8 cellular contexts compared by ENCODE assay signal in the genomic region with DNA sequence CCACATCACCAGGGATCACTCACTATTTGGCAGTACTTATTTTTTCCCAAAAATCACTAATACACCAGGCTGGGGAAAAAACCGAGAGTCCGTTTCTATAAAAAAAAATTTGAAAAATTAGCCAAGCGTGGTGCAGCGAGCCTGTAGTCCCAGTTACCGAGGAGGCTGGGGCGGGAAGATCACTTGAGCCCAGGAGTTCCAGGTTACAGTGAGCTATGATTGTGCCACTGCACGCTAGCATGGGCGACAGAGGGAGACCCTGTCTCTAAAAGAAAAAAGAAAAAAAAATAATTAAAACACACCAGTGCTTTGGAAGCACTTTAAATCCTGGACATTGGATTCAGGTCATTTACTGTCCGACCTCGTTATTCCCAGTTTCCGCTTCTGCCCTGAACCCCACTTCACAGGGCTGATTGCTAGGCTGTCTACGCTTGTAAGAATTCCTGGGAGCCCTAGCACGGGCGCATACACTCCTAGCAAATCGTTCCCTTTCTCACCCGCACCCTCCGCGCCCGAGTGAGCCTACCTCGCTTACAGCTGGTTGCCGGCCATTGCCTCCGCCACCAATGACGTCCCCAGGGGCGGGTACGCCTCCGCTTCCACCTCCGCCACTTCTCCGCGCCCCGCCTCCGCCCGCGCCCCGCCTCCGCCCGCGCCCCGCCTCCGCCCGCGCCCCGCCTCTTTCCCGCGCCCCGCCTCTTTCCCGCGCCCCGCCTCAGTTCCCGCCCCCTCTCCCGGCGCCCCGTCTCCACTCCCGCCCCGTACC. TPM values are rescaled to one million over a fixed set of nuclear protein-coding genes. Genes with fewer than 3 reads are reported as not detected.
DNase-seq lines count a peak whose midpoint lies in the region; ATAC-seq and TF ChIP-seq lines count a peak whose summit lies in the region.

A gene (minus strand): TSS at position 571 of the 766 bp plus-strand sequence. CDS start 5,950 bp downstream, outside the sequence.

- H3K27me3 ChIP-seq in fibroblast of lung (ENCODE audit: control insufficient read depth, insufficient read depth, low read length) (no peaks in the 10 kb centered on the region), neural progenitor cell (no peaks in the 10 kb centered on the region)

- TF ChIP-seq POLR2A in NB4 (IDR thresholded peaks at IDR 0.05; ENCODE audit: extremely low read depth, insufficient read length), result peak; percentile 16

- H3K36me3 ChIP-seq in fibroblast of lung (ENCODE audit: control insufficient read depth, insufficient read depth, low read length) (no peaks in the 10 kb centered on the region), neural progenitor cell (no peaks in the 10 kb centered on the region)

- H3K36me3 Mint-ChIP-seq in neural progenitor cell, result peaks cover under 1% of the 10 kb centered on the region

- TF ChIP-seq CTCF in NB4 (IDR thresholded peaks at IDR 0.05; ENCODE audit: low read depth, low read length) (no peak), VCaP (conservative IDR thresholded peaks at IDR 0.05) (no peak), fibroblast of lung (conservative IDR thresholded peaks at IDR 0.05 in 1 of 2, IDR thresholded peaks at IDR 0.05 in 1 of 2; ENCODE audit: low read depth in 1 of 2, low read length in 2 of 2) (no peak), neural progenitor cell (IDR thresholded peaks at IDR 0.05) (no peak)

- H3K27me3 Mint-ChIP-seq in neural progenitor cell (ENCODE audit: insufficient read depth, low read depth), result no peaks in the 10 kb centered on the region

- peak within 1 kb of the TSS; percentile 81 for H3K27ac Mint-ChIP-seq in neural progenitor cell

- H3K4me2 ChIP-seq in fibroblast of lung (ENCODE audit: extremely low read depth, insufficient read depth, low read length) (peak within 1 kb of the TSS; percentile 75), neural progenitor cell (peak within 1 kb of the TSS; percentile 97)

- H3K9me3 ChIP-seq in fibroblast of lung (ENCODE audit: control insufficient read depth, insufficient read depth, low read depth, low read length) (no peaks in the 10 kb centered on the region), neural progenitor cell (ENCODE audit: low read depth) (no peaks in the 10 kb centered on the region)

- no peaks in the 10 kb centered on the region for H3K9me3 Mint-ChIP-seq in neural progenitor cell

- H3K4me3 Mint-ChIP-seq in neural progenitor cell, result peak within 1 kb of the TSS; percentile 97

- H3K9ac ChIP-seq in fibroblast of lung (ENCODE audit: insufficient read depth, low read length) (peak within 1 kb of the TSS; percentile 78), neural progenitor cell (peak within 1 kb of the TSS; percentile 64)

- H3K4me1 Mint-ChIP-seq in neural progenitor cell, result peaks cover 15% of the 10 kb centered on the region

- H2AFZ ChIP-seq in fibroblast of lung (ENCODE audit: low read length) (peak within 1 kb of the TSS; percentile 94), neural progenitor cell (replicated peaks) (peak within 1 kb of the TSS; percentile 99)

- peak; percentile 95 for DNase-seq in SKM-1 treated with dmso at 0.1 percent for 144 hours (lab: John Stamatoyannopoulos, UW; ENCODE audit: unreplicated experiment)
- no peak for DNase-seq in SKM-1 (lab: John Stamatoyannopoulos, UW; ENCODE audit: unreplicated experiment)
- no peak for DNase-seq in NB4 (ENCODE audit: low read depth)
- DNase-seq in fibroblast of lung (ENCODE audit: low read depth in 2 of 2), result no peak
- peak; percentile 97 for DNase-seq in neural progenitor cell (ENCODE audit: low spot score)
- no peak for DNase-seq in NAMALWA (ENCODE audit: low spot score)

- peaks cover 7% of the 10 kb centered on the region for H3K79me2 ChIP-seq in fibroblast of lung (ENCODE audit: control insufficient read depth, insufficient read depth, low read length)
- peaks cover 17% of the 10 kb centered on the region for H3K79me2 ChIP-seq in neural progenitor cell (ENCODE audit: low read depth)

- H3K4me3 ChIP-seq in NB4 (ENCODE audit: low read depth, low read length) (peak within 1 kb of the TSS; percentile 98), fibroblast of lung (replicated peaks in 1 of 4; ENCODE audit: control extremely low read depth in 1 of 4, insufficient read depth in 1 of 4, low read depth in 3 of 4, low read length in 4 of 4) (peak within 1 kb of the TSS; percentile 92 to 98 (median 92)), neural progenitor cell (peak within 1 kb of the TSS; percentile 98)

- H3K27ac ChIP-seq in VCaP (peak within 1 kb of the TSS; percentile 57), fibroblast of lung (ENCODE audit: insufficient read depth, low read length) (peak within 1 kb of the TSS; percentile 91), neural progenitor cell (peak within 1 kb of the TSS; percentile 78)

- H4K20me1 ChIP-seq in fibroblast of lung (ENCODE audit: control insufficient read depth, extremely low read depth, insufficient read depth, low read length) (no peaks in the 10 kb centered on the region), neural progenitor cell (ENCODE audit: low read depth) (no peaks in the 10 kb centered on the region)

- ATAC-seq in HG02610 (IDR thresholded peaks at IDR 0.05; ENCODE audit: unreplicated experiment), result peak; percentile 45

- H3F3A ChIP-seq in neural progenitor cell (ENCODE audit: low read depth), result peaks cover 26% of the 10 kb centered on the region

- H3K4me1 ChIP-seq in fibroblast of lung (ENCODE audit: control insufficient read depth, extremely low read depth, insufficient read depth, low read length) (peaks cover 7% of the 10 kb centered on the region), neural progenitor cell (peaks cover 19% of the 10 kb centered on the region)

RNA-seq across cellular contexts. Expression of the gene that starts here (rescaled TPM):
- 12.8 and 17.5 TPM in 2 replicates for total RNA-seq in fibroblast of lung
- 20.2 and 30.5 TPM in 2 replicates for polyA plus RNA-seq in fibroblast of lung
- 15.0 and 23.1 TPM in 2 replicates for polyA plus RNA-seq in fibroblast of lung (2012)
- polyA minus RNA-seq in fibroblast of lung (ENCODE audit: low replicate concordance), result 3.5 and 5.4 TPM in 2 replicates
- 15.0 and 22.1 TPM in 2 replicates for total RNA-seq in neural progenitor cell (ENCODE audit: low replicate concordance)

Comparison
In these comparisons a context has a peak if more than half of its experiments do, and no peak if none do; other contexts are left out.
1. DNase-seq: peak in SKM-1 treated with dmso at 0.1 percent for 144 hours (single experiment) and neural progenitor cell (single experiment); none in SKM-1 (single experiment), NB4 (single experiment), fibroblast of lung (0 of 2) and NAMALWA (single experiment).
2. Peak in every context shown above with its lines, with median percentiles within 50 percentile points of each other: H3K4me3 ChIP-seq and H3K27ac ChIP-seq.